Comparison of ENCODE assay signal across 23 cellular contexts in the genomic region with DNA sequence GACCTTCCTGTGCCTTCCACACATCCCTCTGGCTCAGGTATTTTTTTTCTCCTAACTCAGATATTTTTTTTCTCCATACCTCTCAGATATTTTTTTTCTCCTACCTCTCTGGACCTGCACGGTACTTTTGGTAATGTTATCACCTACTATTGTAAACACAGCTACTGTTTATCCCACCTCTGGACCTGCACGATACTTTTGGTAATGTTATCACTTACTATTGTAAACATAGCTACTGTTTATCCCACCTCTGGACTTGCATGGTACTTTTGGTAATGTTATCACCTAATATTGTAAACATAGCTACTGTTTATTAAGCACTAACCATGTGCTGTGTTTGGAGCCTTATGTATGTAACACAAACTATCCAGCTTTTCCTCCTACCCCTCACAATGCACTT. TPM values are rescaled to one million over a fixed set of nuclear protein-coding genes. Genes with fewer than 3 reads are reported as not detected.
DNase-seq lines count a peak whose midpoint lies in the region; ATAC-seq and TF ChIP-seq lines count a peak whose summit lies in the region.
"Had no signal": no experiment of that assay in that cellular context is flagged by ENCODE, and none has a peak within 500 bp of the region (broad histone marks: within the 10 kb centered on the region; RNA-seq: fewer than 3 reads in every experiment).

No MANE protein-coding gene starts in this region.

- no peaks in the 10 kb centered on the region for H3K9me2 ChIP-seq in OCI-LY7 (ENCODE audit: insufficient read depth, low read length)

- DNase-seq in NCI-H748 treated with DMSO at 0.1 percent for 48 hours (lab: John Stamatoyannopoulos, UW) (peak; percentile 62), NCI-H748 (lab: John Stamatoyannopoulos, UW; ENCODE audit: unreplicated experiment) (no peak), OCI-LY7 (ENCODE audit: low spot score) (no peak), spleen (no peak), suprapubic skin (ENCODE audit: low spot score in 2 of 2) (no peak)
- DNase-seq in activated T-cell treated with anti-CD3 and anti-CD28 coated beads, Interleukin-2, amount 50 U/mL, for 48 hours: no peak
- DNase-seq: activated CD8-positive, alpha-beta T cell treated with anti-CD3 and anti-CD28 coated beads for 36 hours; amniotic stem cell; hypothalamus; lower lobe of right lung; MM.1S; NCI-H1694; NCI-H526 treated with DMSO at 0.1 percent for 48 hours; small intestine; stimulated activated CD4-positive, alpha-beta T cell treated with anti-CD3 and anti-CD28 coated beads, Interleukin-2, amount 100 ng/mL, for 48 hours; stimulated activated naive CD4-positive, alpha-beta T cell had no signal

- no peak for TF ChIP-seq EP300 in gastroesophageal sphincter (IDR thresholded peaks at IDR 0.05)
- TF ChIP-seq EP300 in suprapubic skin (IDR thresholded peaks at IDR 0.05): no peak

- H2AFZ ChIP-seq in OCI-LY7 (ENCODE audit: low read length): peak overlapping the region; percentile 42; the same call in 1 of the 2 replicates

- no peak overlapping the region for H3K4me2 ChIP-seq in OCI-LY7 (ENCODE audit: low read length)

- POLR2A ChIA-PET in OCI-LY7 (lab: Charles Lee): interaction anchor here (0.5 to 2.1 kb wide), 4 partner anchors 23 to 918 kb away, joined by 3 to 10 read pairs (median 4); no protein-coding TSS in a partner anchor

- H3K79me2 ChIP-seq in OCI-LY7 (ENCODE audit: insufficient read depth, low read depth, low read length): no peaks in the 10 kb centered on the region

- no peaks in the 10 kb centered on the region for H3K27me3 ChIP-seq in gastroesophageal sphincter
- no peaks in the 10 kb centered on the region for H3K27me3 ChIP-seq in spleen (replicated peaks in 1 of 7)
- no peaks in the 10 kb centered on the region for H3K27me3 ChIP-seq in suprapubic skin
- H3K27me3 ChIP-seq: foreskin keratinocyte had no signal

- ATAC-seq in gastroesophageal sphincter (no peak), GM21447 (IDR thresholded peaks at IDR 0.05; ENCODE audit: unreplicated experiment) (no peak)
- ATAC-seq: activated CD8-positive, alpha-beta T cell treated with anti-CD3 and anti-CD28 coated beads for 36 hours had no signal

- no TSS peak for BruUV-seq in OCI-LY7 (replicated peaks; lab: Mats Ljungman, UMichigan)

- H3K27ac ChIP-seq in OCI-LY7 (ENCODE audit: low read depth, low read length, poor library complexity, severe bottlenecking) (no peak overlapping the region), gastroesophageal sphincter (peak overlapping the region in 3 of 4 donors; percentile 21 to 60 (median 40)), spleen (peak overlapping the region in 6 of 8 donors; percentile 48 to 83 (median 62)), suprapubic skin (no peak overlapping the region)
- H3K27ac ChIP-seq: foreskin keratinocyte, lower lobe of right lung had no signal

- H4K20me1 ChIP-seq in OCI-LY7 (ENCODE audit: insufficient read depth, low read length): no peaks in the 10 kb centered on the region

- TF ChIP-seq CTCF in OCI-LY7 (conservative IDR thresholded peaks at IDR 0.05; ENCODE audit: low read length): no peak
- TF ChIP-seq CTCF in gastroesophageal sphincter (IDR thresholded peaks at IDR 0.05): no peak
- no peak for TF ChIP-seq CTCF in spleen (IDR thresholded peaks at IDR 0.05 in 8 of 11, conservative IDR thresholded peaks at IDR 0.05 in 3 of 11)
- no peak for TF ChIP-seq CTCF in suprapubic skin (IDR thresholded peaks at IDR 0.05)

- no peaks in the 10 kb centered on the region for H3K36me3 ChIP-seq in OCI-LY7 (ENCODE audit: insufficient read depth, low read length)
- H3K36me3 ChIP-seq in gastroesophageal sphincter: no peaks in the 10 kb centered on the region
- no peaks in the 10 kb centered on the region for H3K36me3 ChIP-seq in spleen
- no peaks in the 10 kb centered on the region for H3K36me3 ChIP-seq in suprapubic skin
- H3K36me3 ChIP-seq: HAP-1, lower lobe of right lung had no signal

- CTCF ChIA-PET in OCI-LY7 (lab: Charles Lee; ENCODE audit: unreplicated experiment): no interaction called here

- H3K4me3 ChIP-seq in OCI-LY7 (ENCODE audit: low read depth, low read length, poor library complexity, severe bottlenecking) (no peak overlapping the region), gastroesophageal sphincter (no peak overlapping the region), spleen (no peak overlapping the region), suprapubic skin (no peak overlapping the region)
- H3K4me3 ChIP-seq: HAP-1, lower lobe of right lung had no signal

- H3K9me3 ChIP-seq in OCI-LY7 (ENCODE audit: low read length) (no peaks in the 10 kb centered on the region), gastroesophageal sphincter (no peaks in the 10 kb centered on the region), spleen (no peaks in the 10 kb centered on the region), suprapubic skin (no peaks in the 10 kb centered on the region)
- H3K9me3 ChIP-seq: HAP-1, lower lobe of right lung had no signal

- 17 to 51% methylated on average over 2 of the region's 2 CpGs for WGBS in gastroesophageal sphincter (ENCODE audit: low coverage in 1 of 2), 2 donors
- WGBS in spleen, 5 donors: 82 to 91% (median 85%) methylated on average over 2 of the region's 2 CpGs
- 76% methylated on average over 2 of the region's 2 CpGs for WGBS in suprapubic skin

- TF ChIP-seq POLR2A in gastroesophageal sphincter (IDR thresholded peaks at IDR 0.05) (no peak), spleen (IDR thresholded peaks at IDR 0.05) (no peak), suprapubic skin (IDR thresholded peaks at IDR 0.05) (no peak)

- H3K4me1 ChIP-seq in OCI-LY7 (ENCODE audit: insufficient read depth, low read length, poor library complexity, severe bottlenecking) (peaks cover 6% of the 10 kb centered on the region), gastroesophageal sphincter (peaks cover 0 to 15% (median 8%) of the 10 kb centered on the region in 3 donors), spleen (peaks cover 0 to 55% (median 8%) of the 10 kb centered on the region in 6 donors), suprapubic skin (peaks cover 9% of the 10 kb centered on the region)
- H3K4me1 ChIP-seq: HAP-1 had no signal

- intact Hi-C loops in OCI-LY7 (cut with micrococcal nuclease; ENCODE audit: unreplicated experiment) (no loop called here), spleen (cut with DNase I; ENCODE audit: low total_unique reads) (no loop called here)

RNA-seq across cellular contexts. Expression of gene UPB1, which starts 12.1 kb away (rescaled TPM):
- total RNA-seq in OCI-LY7 (2014; rRNA removed; shearing (Covaris generic)): 0.13 and 0.69 TPM in 2 replicates
- total RNA-seq in OCI-LY7 (2022) (0.70 and 0.85 TPM in 2 replicates), gastroesophageal sphincter (under 1 TPM in 3 of 4 donors, not detected in 1; 0.13 to 0.93 (median 0.50) TPM), spleen (1 to 10 TPM in 6 of 7 donors, under 1 TPM in 1; 0.92 to 3.9 (median 2.0) TPM), suprapubic skin (1 to 10 TPM in 2 of 4 donors, under 1 TPM in 2; 0.51 to 2.4 (median 1.6) TPM)
- 1 to 10 TPM in 1 of 3 donors, under 1 TPM in 2; 0.38 to 1.5 (median 0.47) TPM for polyA plus RNA-seq in spleen
- total RNA-seq: A172, dermis microvascular lymphatic vessel endothelial cell, foreskin keratinocyte had no signal
- polyA plus RNA-seq: foreskin keratinocyte, IgD-negative memory B cell had no signal

RNA-seq across cellular contexts. Expression of gene ADORA2A, which starts 55.6 kb away (rescaled TPM):
- total RNA-seq in OCI-LY7 (2014; rRNA removed; shearing (Covaris generic)): 31.2 and 35.7 TPM in 2 replicates
- 29.5 and 35.0 TPM in 2 replicates for total RNA-seq in OCI-LY7 (2022)
- total RNA-seq in gastroesophageal sphincter: 1 to 10 TPM; 1.9 to 5.7 (median 3.3) TPM
- total RNA-seq in spleen: 10 to 100 TPM; 15.8 to 31.1 (median 25.2) TPM
- polyA plus RNA-seq in spleen: 10 to 100 TPM in 2 of 3 donors, 1 to 10 TPM in 1; 8.3 to 14.8 (median 14.2) TPM
- 1 to 10 TPM; 2.2 to 5.1 (median 3.4) TPM for total RNA-seq in suprapubic skin

Comparison
In these comparisons a context has a peak if more than half of its experiments do, and no peak if none do; other contexts are left out.
1. H3K27ac ChIP-seq: peak in gastroesophageal sphincter (3 of 4) and spleen (6 of 8); none in OCI-LY7 (single experiment) and suprapubic skin (single experiment).